In the genomic region with DNA sequence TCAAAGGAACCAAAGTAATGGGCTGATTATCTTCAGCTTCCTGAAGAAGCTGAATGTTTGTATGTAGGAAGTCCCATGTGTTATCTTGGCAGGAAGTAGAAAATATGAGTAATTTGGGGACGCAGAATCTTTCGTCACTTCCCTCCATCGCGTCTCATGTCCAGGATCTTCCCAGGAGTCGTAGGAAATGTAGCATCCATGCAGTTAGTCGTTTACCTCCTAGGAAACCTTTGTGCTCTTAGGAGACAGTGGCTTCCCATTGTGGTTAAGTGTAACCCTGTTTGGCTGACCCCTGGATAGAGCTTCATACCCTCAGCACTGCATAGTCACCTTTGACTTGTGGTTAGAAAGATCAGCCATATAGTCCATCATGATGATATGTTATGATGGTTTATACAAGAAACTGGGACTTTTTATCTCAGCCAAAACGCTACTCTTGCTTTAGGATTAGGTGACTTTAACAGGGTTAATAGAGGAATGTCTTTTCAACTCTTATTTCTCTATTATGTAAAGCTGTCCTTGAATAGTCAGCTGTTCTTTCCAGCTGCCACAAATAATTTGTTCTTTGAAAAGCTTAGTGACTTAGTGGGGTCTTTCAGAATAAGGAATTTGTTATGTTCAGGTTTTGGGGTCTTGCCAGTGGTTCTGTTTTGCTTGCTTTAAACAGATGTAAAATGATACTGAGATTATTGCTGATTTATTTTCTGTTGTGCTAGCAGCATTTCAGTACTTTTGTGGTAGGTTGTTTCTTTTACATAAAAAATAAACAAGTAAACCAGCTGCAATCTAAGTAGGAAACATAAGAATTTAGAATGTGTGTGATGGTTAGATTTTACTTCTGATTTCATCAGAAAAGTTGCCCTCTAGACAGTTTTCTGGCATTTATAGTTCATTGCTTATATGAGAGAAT, we compare ENCODE assay signal across 9 cellular contexts.
A peak's percentile ranks its signal among the peaks of the same experiment; 100 is the strongest.
DNase-seq lines count a peak whose midpoint lies in the region; ATAC-seq and TF ChIP-seq lines count a peak whose summit lies in the region.
"Had no signal": no experiment of that assay in that cellular context is flagged by ENCODE, and none has a peak within 500 bp of the region (broad histone marks: within the 10 kb centered on the region; RNA-seq: fewer than 3 reads in every experiment).

No MANE protein-coding gene starts in this region.

- H3K27me3 Mint-ChIP-seq in activated naive CD8-positive, alpha-beta T cell treated with anti-CD3 and anti-CD28 coated beads, Interleukin-2, amount 10 ng/mL, durations not matched to agents 7 days and 5 days, result no peaks in the 10 kb centered on the region
- peaks cover 5% of the 10 kb centered on the region for H3K27me3 Mint-ChIP-seq in glutamatergic neuron (ENCODE audit: unreplicated experiment)

- BruUV-seq in A673 (replicated peaks; lab: Mats Ljungman, UMichigan), result no TSS peak

- H3K4me3 ChIP-seq in A673 (ENCODE audit: low read depth, low read length, poor library complexity, severe bottlenecking) (no peak overlapping the region), mucosa of descending colon (no peak overlapping the region)

- H3K4me1 ChIP-seq in A673 (ENCODE audit: insufficient read depth, low read length, poor library complexity, severe bottlenecking), result peaks cover 12% of the 10 kb centered on the region
- peaks cover 22% of the 10 kb centered on the region for H3K4me1 ChIP-seq in mucosa of descending colon (ENCODE audit: low read depth)

- H3K36me3 ChIP-seq in A673 (ENCODE audit: insufficient read depth, low read length, poor library complexity, severe bottlenecking) (no peaks in the 10 kb centered on the region), mucosa of descending colon (ENCODE audit: low read depth) (peaks cover 8% of the 10 kb centered on the region)

- H3K36me3 Mint-ChIP-seq in activated naive CD8-positive, alpha-beta T cell treated with anti-CD3 and anti-CD28 coated beads, Interleukin-2, amount 10 ng/mL, durations not matched to agents 7 days and 5 days, result peaks cover 11% of the 10 kb centered on the region
- H3K36me3 Mint-ChIP-seq in glutamatergic neuron (ENCODE audit: unreplicated experiment), result no peaks in the 10 kb centered on the region

- H3K9me3 ChIP-seq in A673 (ENCODE audit: low read depth, low read length, poor library complexity, severe bottlenecking), result no peaks in the 10 kb centered on the region
- H3K9me3 ChIP-seq in mucosa of descending colon, result no peaks in the 10 kb centered on the region

- CTCF ChIA-PET in A673 (lab: Charles Lee), result no interaction called here

- no peaks in the 10 kb centered on the region for H3K27me3 ChIP-seq in A673 (replicated peaks; ENCODE audit: insufficient read depth, low read depth, low read length, poor library complexity)

- H3K27ac Mint-ChIP-seq in activated naive CD8-positive, alpha-beta T cell treated with anti-CD3 and anti-CD28 coated beads, Interleukin-2, amount 10 ng/mL, durations not matched to agents 7 days and 5 days, result peak overlapping the region; percentile 88
- no peak overlapping the region for H3K27ac Mint-ChIP-seq in glutamatergic neuron (ENCODE audit: unreplicated experiment)

- POLR2A ChIA-PET in A673 (lab: Charles Lee; ENCODE audit: low non-redundant PET), result no interaction called here
- POLR2A ChIA-PET in activated naive CD8-positive, alpha-beta T cell treated with anti-CD3 and anti-CD28 coated beads, Interleukin-2, amount 10 ng/mL, durations not matched to agents 7 days and 5 days (lab: Charles Lee), result interaction anchor here (0.9 to 6.8 kb wide), 6 partner anchors 11 to 372 kb away, joined by 3 to 101 read pairs (median 4); no protein-coding TSS in a partner anchor

- peak overlapping the region; percentile 0 for H3K27ac ChIP-seq in A673 (ENCODE audit: low read depth, low read length, poor library complexity, severe bottlenecking)

- DNase-seq in A673 (ENCODE audit: low spot score) (peak; percentile 18), mucosa of descending colon (no peak), glutamatergic neuron (no peak), HuH-7 (ENCODE audit: low spot score) (no peak)
- no peak for DNase-seq in activated naive CD8-positive, alpha-beta T cell treated with anti-CD3 and anti-CD28 coated beads, Interleukin-2, amount 10 ng/mL, durations not matched to agents 7 days and 5 days
- DNase-seq: NCI-H526 had no signal

- ATAC-seq in HG02798 (IDR thresholded peaks at IDR 0.05; ENCODE audit: poor library complexity, unreplicated experiment) (peak; percentile 19), mucosa of descending colon (peak; percentile 39), HG03025 (IDR thresholded peaks at IDR 0.05; ENCODE audit: low FRiP score, unreplicated experiment) (no peak), GM18517 (IDR thresholded peaks at IDR 0.05; ENCODE audit: unreplicated experiment) (no peak)
- ATAC-seq in activated naive CD8-positive, alpha-beta T cell treated with anti-CD3 and anti-CD28 coated beads, Interleukin-2, amount 10 ng/mL, durations not matched to agents 7 days and 5 days (ENCODE audit: low read depth), result peak; percentile 27

- TF ChIP-seq CTCF in A673 (conservative IDR thresholded peaks at IDR 0.05; ENCODE audit: low read depth, low read length) (no peak), mucosa of descending colon (IDR thresholded peaks at IDR 0.05) (no peak), glutamatergic neuron (IDR thresholded peaks at IDR 0.05; ENCODE audit: partially characterized antibody, unreplicated experiment) (no peak)

- intact Hi-C loops in A673 (cut with micrococcal nuclease; ENCODE audit: unreplicated experiment) (no loop called here), mucosa of descending colon (cut with DNase I, micrococcal nuclease) (no loop called here)

- peaks cover 51% of the 10 kb centered on the region for H3K4me1 Mint-ChIP-seq in activated naive CD8-positive, alpha-beta T cell treated with anti-CD3 and anti-CD28 coated beads, Interleukin-2, amount 10 ng/mL, durations not matched to agents 7 days and 5 days
- peaks cover 20% of the 10 kb centered on the region for H3K4me1 Mint-ChIP-seq in glutamatergic neuron (ENCODE audit: low read depth, unreplicated experiment)

- peak overlapping the region; percentile 74 for H3K4me3 Mint-ChIP-seq in activated naive CD8-positive, alpha-beta T cell treated with anti-CD3 and anti-CD28 coated beads, Interleukin-2, amount 10 ng/mL, durations not matched to agents 7 days and 5 days
- H3K4me3 Mint-ChIP-seq in glutamatergic neuron (ENCODE audit: unreplicated experiment), result no peak overlapping the region

- no peaks in the 10 kb centered on the region for H3K9me3 Mint-ChIP-seq in activated naive CD8-positive, alpha-beta T cell treated with anti-CD3 and anti-CD28 coated beads, Interleukin-2, amount 10 ng/mL, durations not matched to agents 7 days and 5 days
- peaks cover 2% of the 10 kb centered on the region for H3K9me3 Mint-ChIP-seq in glutamatergic neuron (ENCODE audit: unreplicated experiment)

Comparison
In these comparisons a context has a peak if more than half of its experiments do, and no peak if none do; other contexts are left out.
1. ATAC-seq: peak in HG02798 (single experiment), activated naive CD8-positive, alpha-beta T cell treated with anti-CD3 and anti-CD28 coated beads, Interleukin-2, amount 10 ng/mL, durations not matched to agents 7 days and 5 days (single experiment) and mucosa of descending colon (single experiment); none in HG03025 (single experiment) and GM18517 (single experiment).